Comparison of ENCODE assay signal across 1 cellular context in the genomic region with DNA sequence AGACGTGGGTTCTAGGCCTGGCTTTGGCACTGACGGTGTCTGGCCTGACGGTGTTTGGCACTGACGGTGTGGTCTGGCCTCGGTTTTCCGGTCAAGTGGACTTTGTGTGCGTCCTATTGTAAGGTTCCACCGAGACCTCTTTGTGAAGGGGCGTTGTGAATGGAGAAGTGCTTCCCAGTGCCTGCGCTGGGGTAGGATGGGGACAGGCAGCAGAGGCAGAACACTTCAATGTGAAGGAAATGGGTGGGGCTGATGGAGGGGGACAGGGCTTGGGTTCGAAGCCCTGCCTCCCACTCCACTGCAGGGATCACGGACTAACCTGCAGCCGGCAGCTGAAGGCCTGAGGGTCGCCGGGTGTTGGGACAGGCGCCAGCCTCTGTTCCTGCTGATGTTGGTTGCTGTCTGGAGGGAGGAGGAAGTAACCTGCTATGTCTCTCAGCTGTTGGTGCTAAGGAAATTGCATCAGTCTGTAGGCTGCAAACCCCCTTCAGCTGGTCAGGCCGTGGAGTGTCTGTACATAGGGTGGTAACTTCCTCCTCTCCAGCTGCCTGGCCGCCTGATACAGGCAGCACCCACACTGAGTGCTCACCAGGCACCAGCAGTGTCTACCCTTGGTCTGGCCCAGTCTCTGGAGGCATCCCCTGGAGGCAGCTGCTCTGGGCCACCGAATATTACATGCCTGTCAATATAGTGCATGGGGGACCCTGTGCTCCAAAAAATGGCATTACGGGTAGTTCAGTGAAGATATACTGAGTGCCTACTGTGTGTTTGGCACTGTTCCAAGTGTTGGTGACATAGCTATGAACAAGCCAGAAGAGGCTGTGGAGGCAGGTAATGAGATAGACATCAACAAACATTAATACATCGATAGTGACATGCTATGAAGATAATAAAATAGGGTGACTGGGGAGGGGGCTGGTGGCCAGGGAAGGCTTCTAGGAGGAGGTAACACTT.
TF ChIP-seq lines count a peak whose summit lies in the region.

No MANE protein-coding gene starts in this region.

TF ChIP-seq in K562, 482 proteins besides CTCF, POLR2A, EP300 and RAD21 (continued from another document and continues in another):
- TF ChIP-seq, protein P1, sequence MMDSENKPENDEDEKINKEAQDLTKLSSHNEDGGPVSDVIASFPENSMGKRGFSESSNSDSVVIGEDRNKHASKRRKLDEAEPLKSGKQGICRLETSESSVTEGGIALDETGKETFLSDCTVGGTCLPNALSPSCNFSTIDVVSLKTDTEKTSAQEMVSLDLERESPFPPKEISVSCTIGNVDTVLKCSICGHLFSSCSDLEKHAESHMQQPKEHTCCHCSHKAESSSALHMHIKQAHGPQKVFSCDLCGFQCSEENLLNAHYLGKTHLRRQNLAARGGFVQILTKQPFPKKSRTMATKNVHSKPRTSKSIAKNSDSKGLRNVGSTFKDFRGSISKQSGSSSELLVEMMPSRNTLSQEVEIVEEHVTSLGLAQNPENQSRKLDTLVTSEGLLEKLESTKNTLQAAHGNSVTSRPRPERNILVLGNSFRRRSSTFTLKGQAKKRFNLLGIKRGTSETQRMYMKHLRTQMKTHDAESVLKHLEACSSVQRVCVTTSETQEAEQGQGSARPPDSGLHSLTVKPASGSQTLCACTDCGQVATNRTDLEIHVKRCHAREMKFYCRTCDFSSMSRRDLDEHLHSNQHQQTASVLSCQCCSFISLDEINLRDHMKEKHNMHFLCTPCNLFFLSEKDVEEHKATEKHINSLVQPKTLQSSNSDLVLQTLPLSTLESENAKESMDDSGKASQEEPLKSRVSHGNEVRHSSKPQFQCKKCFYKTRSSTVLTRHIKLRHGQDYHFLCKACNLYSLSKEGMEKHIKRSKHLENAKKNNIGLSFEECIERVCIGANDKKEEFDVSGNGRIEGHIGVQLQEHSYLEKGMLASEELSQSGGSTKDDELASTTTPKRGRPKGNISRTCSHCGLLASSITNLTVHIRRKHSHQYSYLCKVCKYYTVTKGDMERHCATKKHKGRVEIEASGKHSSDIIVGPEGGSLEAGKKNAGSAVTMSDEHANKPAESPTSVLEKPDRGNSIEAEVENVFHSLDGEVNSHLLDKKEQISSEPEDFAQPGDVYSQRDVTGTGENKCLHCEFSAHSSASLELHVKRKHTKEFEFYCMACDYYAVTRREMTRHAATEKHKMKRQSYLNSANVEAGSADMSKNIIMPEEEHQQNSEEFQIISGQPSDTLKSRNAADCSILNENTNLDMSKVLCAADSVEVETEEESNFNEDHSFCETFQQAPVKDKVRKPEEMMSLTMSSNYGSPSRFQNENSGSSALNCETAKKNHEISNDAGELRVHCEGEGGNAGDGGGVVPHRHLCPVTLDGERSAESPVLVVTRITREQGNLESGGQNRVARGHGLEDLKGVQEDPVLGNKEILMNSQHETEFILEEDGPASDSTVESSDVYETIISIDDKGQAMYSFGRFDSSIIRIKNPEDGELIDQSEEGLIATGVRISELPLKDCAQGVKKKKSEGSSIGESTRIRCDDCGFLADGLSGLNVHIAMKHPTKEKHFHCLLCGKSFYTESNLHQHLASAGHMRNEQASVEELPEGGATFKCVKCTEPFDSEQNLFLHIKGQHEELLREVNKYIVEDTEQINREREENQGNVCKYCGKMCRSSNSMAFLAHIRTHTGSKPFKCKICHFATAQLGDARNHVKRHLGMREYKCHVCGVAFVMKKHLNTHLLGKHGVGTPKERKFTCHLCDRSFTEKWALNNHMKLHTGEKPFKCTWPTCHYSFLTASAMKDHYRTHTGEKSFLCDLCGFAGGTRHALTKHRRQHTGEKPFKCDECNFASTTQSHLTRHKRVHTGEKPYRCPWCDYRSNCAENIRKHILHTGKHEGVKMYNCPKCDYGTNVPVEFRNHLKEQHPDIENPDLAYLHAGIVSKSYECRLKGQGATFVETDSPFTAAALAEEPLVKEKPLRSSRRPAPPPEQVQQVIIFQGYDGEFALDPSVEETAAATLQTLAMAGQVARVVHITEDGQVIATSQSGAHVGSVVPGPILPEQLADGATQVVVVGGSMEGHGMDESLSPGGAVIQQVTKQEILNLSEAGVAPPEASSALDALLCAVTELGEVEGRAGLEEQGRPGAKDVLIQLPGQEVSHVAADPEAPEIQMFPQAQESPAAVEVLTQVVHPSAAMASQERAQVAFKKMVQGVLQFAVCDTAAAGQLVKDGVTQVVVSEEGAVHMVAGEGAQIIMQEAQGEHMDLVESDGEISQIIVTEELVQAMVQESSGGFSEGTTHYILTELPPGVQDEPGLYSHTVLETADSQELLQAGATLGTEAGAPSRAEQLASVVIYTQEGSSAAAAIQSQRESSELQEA (IDR thresholded peaks at IDR 0.05; ENCODE audit: low read depth): no peak
- TF ChIP-seq HNRNPK (IDR thresholded peaks at IDR 0.05; ENCODE audit: low read depth, low read length, poor library complexity, severe bottlenecking): no peak
- TF ChIP-seq SIN3B (IDR thresholded peaks at IDR 0.05; ENCODE audit: low read depth): no peak
- peak; percentile 90; the same call in 1 of the 2 replicates for TF ChIP-seq ZKSCAN1 (IDR thresholded peaks at IDR 0.05; ENCODE audit: low read depth, low read length)
- no peak for TF ChIP-seq PHB (CRISPR knock-in tag; IDR thresholded peaks at IDR 0.05)
- no peak for TF ChIP-seq YBX1 (IDR thresholded peaks at IDR 0.05)
- TF ChIP-seq KLF1 (tag; IDR thresholded peaks at IDR 0.05): no peak
- no peak for TF ChIP-seq PHTF2 (CRISPR knock-in tag; IDR thresholded peaks at IDR 0.05)
- no peak for TF ChIP-seq MTA1 (IDR thresholded peaks at IDR 0.05; ENCODE audit: borderline replicate concordance)
- TF ChIP-seq FUS (optimal IDR thresholded peaks at IDR 0.05; ENCODE audit: low read depth, low read length): no peak
- TF ChIP-seq, protein P2, sequence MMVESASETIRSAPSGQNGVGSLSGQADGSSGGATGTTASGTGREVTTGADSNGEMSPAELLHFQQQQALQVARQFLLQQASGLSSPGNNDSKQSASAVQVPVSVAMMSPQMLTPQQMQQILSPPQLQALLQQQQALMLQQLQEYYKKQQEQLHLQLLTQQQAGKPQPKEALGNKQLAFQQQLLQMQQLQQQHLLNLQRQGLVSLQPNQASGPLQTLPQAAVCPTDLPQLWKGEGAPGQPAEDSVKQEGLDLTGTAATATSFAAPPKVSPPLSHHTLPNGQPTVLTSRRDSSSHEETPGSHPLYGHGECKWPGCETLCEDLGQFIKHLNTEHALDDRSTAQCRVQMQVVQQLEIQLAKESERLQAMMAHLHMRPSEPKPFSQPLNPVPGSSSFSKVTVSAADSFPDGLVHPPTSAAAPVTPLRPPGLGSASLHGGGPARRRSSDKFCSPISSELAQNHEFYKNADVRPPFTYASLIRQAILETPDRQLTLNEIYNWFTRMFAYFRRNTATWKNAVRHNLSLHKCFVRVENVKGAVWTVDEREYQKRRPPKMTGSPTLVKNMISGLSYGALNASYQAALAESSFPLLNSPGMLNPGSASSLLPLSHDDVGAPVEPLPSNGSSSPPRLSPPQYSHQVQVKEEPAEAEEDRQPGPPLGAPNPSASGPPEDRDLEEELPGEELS (CRISPR knock-in tag; IDR thresholded peaks at IDR 0.05; ENCODE audit: borderline replicate concordance): no peak
- no peak for TF ChIP-seq TEAD2 (tag; IDR thresholded peaks at IDR 0.05)
- TF ChIP-seq, protein P3, sequence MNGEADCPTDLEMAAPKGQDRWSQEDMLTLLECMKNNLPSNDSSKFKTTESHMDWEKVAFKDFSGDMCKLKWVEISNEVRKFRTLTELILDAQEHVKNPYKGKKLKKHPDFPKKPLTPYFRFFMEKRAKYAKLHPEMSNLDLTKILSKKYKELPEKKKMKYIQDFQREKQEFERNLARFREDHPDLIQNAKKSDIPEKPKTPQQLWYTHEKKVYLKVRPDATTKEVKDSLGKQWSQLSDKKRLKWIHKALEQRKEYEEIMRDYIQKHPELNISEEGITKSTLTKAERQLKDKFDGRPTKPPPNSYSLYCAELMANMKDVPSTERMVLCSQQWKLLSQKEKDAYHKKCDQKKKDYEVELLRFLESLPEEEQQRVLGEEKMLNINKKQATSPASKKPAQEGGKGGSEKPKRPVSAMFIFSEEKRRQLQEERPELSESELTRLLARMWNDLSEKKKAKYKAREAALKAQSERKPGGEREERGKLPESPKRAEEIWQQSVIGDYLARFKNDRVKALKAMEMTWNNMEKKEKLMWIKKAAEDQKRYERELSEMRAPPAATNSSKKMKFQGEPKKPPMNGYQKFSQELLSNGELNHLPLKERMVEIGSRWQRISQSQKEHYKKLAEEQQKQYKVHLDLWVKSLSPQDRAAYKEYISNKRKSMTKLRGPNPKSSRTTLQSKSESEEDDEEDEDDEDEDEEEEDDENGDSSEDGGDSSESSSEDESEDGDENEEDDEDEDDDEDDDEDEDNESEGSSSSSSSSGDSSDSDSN (IDR thresholded peaks at IDR 0.05; ENCODE audit: borderline replicate concordance in 1 of 2, low read depth in 2 of 2, low read length in 2 of 2): no peak
- no peak for TF ChIP-seq PTTG1 (tag; IDR thresholded peaks at IDR 0.05; ENCODE audit: low read depth)
- no peak for TF ChIP-seq CBX3 (IDR thresholded peaks at IDR 0.05; ENCODE audit: borderline replicate concordance in 1 of 2, low read length in 2 of 2)
- TF ChIP-seq TAF7 (tag; IDR thresholded peaks at IDR 0.05): no peak
- no peak for TF ChIP-seq SRSF1 (IDR thresholded peaks at IDR 0.05; ENCODE audit: low read depth, low read length)
- peak; percentile 54; the same call in 1 of the 2 replicates for TF ChIP-seq ELF1 (tag; IDR thresholded peaks at IDR 0.05)
- peak; percentile 53; the same call in 1 of the 2 replicates for TF ChIP-seq TCF3 (CRISPR knock-in tag; IDR thresholded peaks at IDR 0.05)
- TF ChIP-seq TCFL5 (CRISPR knock-in tag; conservative IDR thresholded peaks at IDR 0.05): no peak
- peak; percentile 75 for TF ChIP-seq POLR2G (IDR thresholded peaks at IDR 0.05; ENCODE audit: low read depth, low read length)
- TF ChIP-seq, protein P4, sequence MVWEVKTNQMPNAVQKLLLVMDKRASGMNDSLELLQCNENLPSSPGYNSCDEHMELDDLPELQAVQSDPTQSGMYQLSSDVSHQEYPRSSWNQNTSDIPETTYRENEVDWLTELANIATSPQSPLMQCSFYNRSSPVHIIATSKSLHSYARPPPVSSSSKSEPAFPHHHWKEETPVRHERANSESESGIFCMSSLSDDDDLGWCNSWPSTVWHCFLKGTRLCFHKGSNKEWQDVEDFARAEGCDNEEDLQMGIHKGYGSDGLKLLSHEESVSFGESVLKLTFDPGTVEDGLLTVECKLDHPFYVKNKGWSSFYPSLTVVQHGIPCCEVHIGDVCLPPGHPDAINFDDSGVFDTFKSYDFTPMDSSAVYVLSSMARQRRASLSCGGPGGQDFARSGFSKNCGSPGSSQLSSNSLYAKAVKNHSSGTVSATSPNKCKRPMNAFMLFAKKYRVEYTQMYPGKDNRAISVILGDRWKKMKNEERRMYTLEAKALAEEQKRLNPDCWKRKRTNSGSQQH (CRISPR knock-in tag; IDR thresholded peaks at IDR 0.05): no peak
- TF ChIP-seq STAG1 (CRISPR knock-in tag; IDR thresholded peaks at IDR 0.05; ENCODE audit: borderline replicate concordance): no peak
- no peak for TF ChIP-seq MCM7 (IDR thresholded peaks at IDR 0.05)
- no peak for TF ChIP-seq NFXL1 (CRISPR knock-in tag; IDR thresholded peaks at IDR 0.05)
- TF ChIP-seq, protein P5, sequence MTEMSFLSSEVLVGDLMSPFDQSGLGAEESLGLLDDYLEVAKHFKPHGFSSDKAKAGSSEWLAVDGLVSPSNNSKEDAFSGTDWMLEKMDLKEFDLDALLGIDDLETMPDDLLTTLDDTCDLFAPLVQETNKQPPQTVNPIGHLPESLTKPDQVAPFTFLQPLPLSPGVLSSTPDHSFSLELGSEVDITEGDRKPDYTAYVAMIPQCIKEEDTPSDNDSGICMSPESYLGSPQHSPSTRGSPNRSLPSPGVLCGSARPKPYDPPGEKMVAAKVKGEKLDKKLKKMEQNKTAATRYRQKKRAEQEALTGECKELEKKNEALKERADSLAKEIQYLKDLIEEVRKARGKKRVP (CRISPR knock-in tag; IDR thresholded peaks at IDR 0.05): peak; percentile 97
- TF ChIP-seq CBX5 (IDR thresholded peaks at IDR 0.05; ENCODE audit: borderline replicate concordance, low read depth): no peak
- TF ChIP-seq FOXJ2 (tag; IDR thresholded peaks at IDR 0.05): no peak
- TF ChIP-seq SPI1 (IDR thresholded peaks at IDR 0.05; ENCODE audit: borderline replicate concordance, low read depth, low read length): no peak; the same call in 1 of the 2 replicates
- TF ChIP-seq, protein P6, sequence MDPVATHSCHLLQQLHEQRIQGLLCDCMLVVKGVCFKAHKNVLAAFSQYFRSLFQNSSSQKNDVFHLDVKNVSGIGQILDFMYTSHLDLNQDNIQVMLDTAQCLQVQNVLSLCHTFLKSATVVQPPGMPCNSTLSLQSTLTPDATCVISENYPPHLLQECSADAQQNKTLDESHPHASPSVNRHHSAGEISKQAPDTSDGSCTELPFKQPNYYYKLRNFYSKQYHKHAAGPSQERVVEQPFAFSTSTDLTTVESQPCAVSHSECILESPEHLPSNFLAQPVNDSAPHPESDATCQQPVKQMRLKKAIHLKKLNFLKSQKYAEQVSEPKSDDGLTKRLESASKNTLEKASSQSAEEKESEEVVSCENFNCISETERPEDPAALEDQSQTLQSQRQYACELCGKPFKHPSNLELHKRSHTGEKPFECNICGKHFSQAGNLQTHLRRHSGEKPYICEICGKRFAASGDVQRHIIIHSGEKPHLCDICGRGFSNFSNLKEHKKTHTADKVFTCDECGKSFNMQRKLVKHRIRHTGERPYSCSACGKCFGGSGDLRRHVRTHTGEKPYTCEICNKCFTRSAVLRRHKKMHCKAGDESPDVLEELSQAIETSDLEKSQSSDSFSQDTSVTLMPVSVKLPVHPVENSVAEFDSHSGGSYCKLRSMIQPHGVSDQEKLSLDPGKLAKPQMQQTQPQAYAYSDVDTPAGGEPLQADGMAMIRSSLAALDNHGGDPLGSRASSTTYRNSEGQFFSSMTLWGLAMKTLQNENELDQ (CRISPR knock-in tag; IDR thresholded peaks at IDR 0.05; ENCODE audit: borderline replicate concordance): no peak
- TF ChIP-seq HDAC8 (tag; IDR thresholded peaks at IDR 0.05): 0 out of 2 replicates have a peak, but pooled peaks have one; percentile 11
- TF ChIP-seq DMBX1 (CRISPR knock-in tag; IDR thresholded peaks at IDR 0.05; ENCODE audit: borderline replicate concordance): peak; percentile 42; the same call in 1 of the 2 replicates
- TF ChIP-seq ZNF583 (CRISPR knock-in tag; IDR thresholded peaks at IDR 0.05): no peak
- TF ChIP-seq DDX20 (tag; IDR thresholded peaks at IDR 0.05; ENCODE audit: low read depth): no peak
- no peak for TF ChIP-seq BHLHE40 (IDR thresholded peaks at IDR 0.05; ENCODE audit: low read length)
- TF ChIP-seq CHD4 (IDR thresholded peaks at IDR 0.05; ENCODE audit: insufficient read depth, insufficient replicate concordance, low read depth, low read length, poor library complexity, severe bottlenecking): no peak
- no peak for TF ChIP-seq C11orf30 (IDR thresholded peaks at IDR 0.05; ENCODE audit: low read depth)
- TF ChIP-seq SIN3A (IDR thresholded peaks at IDR 0.05; ENCODE audit: borderline replicate concordance in 2 of 2, control insufficient read depth in 1 of 2, low read depth in 2 of 2, low read length in 2 of 2): no peak
- no peak for TF ChIP-seq ETS2 (tag; IDR thresholded peaks at IDR 0.05; ENCODE audit: borderline replicate concordance, poor library complexity, severe bottlenecking)
- peak; percentile 56; the same call in 1 of the 2 replicates for TF ChIP-seq FOXP1 (CRISPR knock-in tag; IDR thresholded peaks at IDR 0.05)
- TF ChIP-seq HNRNPLL (IDR thresholded peaks at IDR 0.05; ENCODE audit: low read depth, low read length, poor library complexity, severe bottlenecking): no peak
- no peak for TF ChIP-seq OTX1 (CRISPR knock-in tag; IDR thresholded peaks at IDR 0.05)
